ENCODE assay signal across 19 cellular contexts in the genomic region with DNA sequence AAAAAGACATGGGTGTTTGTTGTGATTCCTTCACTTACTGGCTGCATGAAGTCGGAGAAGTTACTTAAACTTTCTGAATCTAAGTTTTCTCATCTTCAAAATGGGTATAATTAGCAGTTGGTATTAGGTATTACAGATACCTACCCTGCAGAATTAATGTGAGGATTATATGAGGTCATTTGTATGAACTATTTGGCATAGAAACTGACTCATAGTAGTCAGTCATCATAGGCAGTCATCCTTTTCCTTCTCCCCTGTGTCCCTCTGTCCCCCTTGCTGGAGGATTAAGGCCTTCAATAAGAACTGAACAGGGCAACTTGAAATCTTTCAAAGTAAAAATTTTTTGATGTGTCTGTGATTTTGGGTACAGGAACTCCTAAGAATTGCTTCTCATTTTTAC. TPM values are rescaled to one million over a fixed set of nuclear protein-coding genes. Genes with fewer than 3 reads are reported as not detected.
DNase-seq lines count a peak whose midpoint lies in the region; FAIRE-seq and TF ChIP-seq lines count a peak whose summit lies in the region.
"Had no signal": no experiment of that assay in that cellular context is flagged by ENCODE, and none has a peak within 500 bp of the region (broad histone marks: within the 10 kb centered on the region; RNA-seq: fewer than 3 reads in every experiment).

No MANE protein-coding gene starts in this region.

- intact Hi-C loops in endothelial cell of umbilical vein (cut with micrococcal nuclease) = no loop called here

- no peaks in the 10 kb centered on the region for H3K4me1 ChIP-seq in endothelial cell of umbilical vein (ENCODE audit: control insufficient read depth, extremely low read depth, insufficient read depth, low read length)

- peaks cover 14 to 15% of the 10 kb centered on the region in 2 experiments for H3K36me3 ChIP-seq in endothelial cell of umbilical vein (ENCODE audit: control insufficient read depth in 2 of 2, extremely low read depth in 1 of 2, insufficient read depth in 2 of 2, low read length in 2 of 2)

- no peak for FAIRE-seq in endothelial cell of umbilical vein (lab: Jason Lieb, UNC)
- FAIRE-seq: A204.1, GM12878, GM19239 had no signal

- H3K9me1 ChIP-seq in endothelial cell of umbilical vein (replicated peaks; ENCODE audit: control insufficient read depth, extremely low read depth, insufficient read depth, low read length) = no peaks in the 10 kb centered on the region

- no peak for TF ChIP-seq CTCF in endothelial cell of umbilical vein (IDR thresholded peaks at IDR 0.05; ENCODE audit: extremely low read depth in 1 of 2, insufficient read depth in 1 of 2, low read depth in 1 of 2, low read length in 2 of 2)

- H3K9me3 ChIP-seq in endothelial cell of umbilical vein (replicated peaks; ENCODE audit: control insufficient read depth, insufficient read depth, low read length) = no peaks in the 10 kb centered on the region

- no peak overlapping the region for H2AFZ ChIP-seq in endothelial cell of umbilical vein (ENCODE audit: low read depth, low read length)
- H2AFZ ChIP-seq: GM23338, PC-9 had no signal

- DNase-seq in EL (peak; percentile 19), LHCN-M2 (ENCODE audit: low read depth) (peak; percentile 16), endothelial cell of umbilical vein (ENCODE audit: low read depth, low spot score) (no peak), glomerular visceral epithelial cell (ENCODE audit: extremely low spot score) (peak; percentile 18), NCI-H446 treated with DMSO at 0.1 percent for 48 hours (lab: John Stamatoyannopoulos, UW) (no peak), NCI-H2227 treated with DMSO at 0.1 percent for 48 hours (lab: John Stamatoyannopoulos, UW) (no peak), NCI-H526 (lab: John Stamatoyannopoulos, UW) (no peak), NCI-H146 treated with DMSO at 0.1 percent for 48 hours (lab: John Stamatoyannopoulos, UW; ENCODE audit: unreplicated experiment) (no peak)
- DNase-seq: CD4-positive, alpha-beta memory T cell; DMS153; NCI-H1105; NCI-H1694; NCI-H2081 treated with DMSO at 0.1 percent for 48 hours; NCI-H510A; PC-9 had no signal

- no peaks in the 10 kb centered on the region for H3K79me2 ChIP-seq in endothelial cell of umbilical vein (ENCODE audit: control insufficient read depth, insufficient read depth, low read length)

- POLR2A ChIA-PET in endothelial cell of umbilical vein (lab: Charles Lee) = no interaction called here

- no TSS peak for BruUV-seq in endothelial cell of umbilical vein (replicated peaks; lab: Mats Ljungman, UMichigan)

- CTCF ChIA-PET in endothelial cell of umbilical vein (lab: Charles Lee) = no interaction called here

- no peak overlapping the region for H3K4me2 ChIP-seq in endothelial cell of umbilical vein (ENCODE audit: insufficient read depth, low read length)
- H3K4me2 ChIP-seq: GM23338, PC-9 had no signal

- H3K9ac ChIP-seq in endothelial cell of umbilical vein (replicated peaks; ENCODE audit: extremely low read depth, insufficient read depth, low read length) = no peak overlapping the region

- H3K27ac ChIP-seq in endothelial cell of umbilical vein (ENCODE audit: insufficient read depth, low read depth, low read length) = no peak overlapping the region
- H3K27ac ChIP-seq: PC-9 had no signal

- no peaks in the 10 kb centered on the region for H3K27me3 ChIP-seq in endothelial cell of umbilical vein (ENCODE audit: control insufficient read depth in 2 of 2, insufficient read depth in 2 of 2, low read length in 2 of 2)

- H3K4me3 ChIP-seq in endothelial cell of umbilical vein (replicated peaks in 1 of 3; ENCODE audit: insufficient read depth in 1 of 3, low read depth in 1 of 3, low read length in 3 of 3) = no peak overlapping the region
- H3K4me3 ChIP-seq: GM12878, GM23338, PC-9 had no signal

- no peak for TF ChIP-seq POLR2A in endothelial cell of umbilical vein (IDR thresholded peaks at IDR 0.05; ENCODE audit: low read depth, low read length)

- no peaks in the 10 kb centered on the region for H4K20me1 ChIP-seq in endothelial cell of umbilical vein (replicated peaks; ENCODE audit: control insufficient read depth, extremely low read depth, insufficient read depth, low read length)

- dilution Hi-C loops in endothelial cell of umbilical vein (cut with MboI; ENCODE audit: extremely low pct_ligation_motif_present, low sequenced_read_pairs) = no loop called here

TF ChIP-seq in endothelial cell of umbilical vein, 7 proteins besides CTCF, POLR2A, EP300 and RAD21:
- no peak for TF ChIP-seq POLR2AphosphoS5 (IDR thresholded peaks at IDR 0.05; ENCODE audit: insufficient read depth, low read depth, low read length)
- peak; percentile 24 for TF ChIP-seq FOS (IDR thresholded peaks at IDR 0.05; ENCODE audit: borderline replicate concordance, insufficient read depth, low read length)
- no peak for TF ChIP-seq JUN (IDR thresholded peaks at IDR 0.05; ENCODE audit: borderline replicate concordance, insufficient read depth, insufficient read length, low read depth)
- TF ChIP-seq MYC (IDR thresholded peaks at IDR 0.05; ENCODE audit: low read depth, low read length) = no peak
- no peak for TF ChIP-seq GATA2 (IDR thresholded peaks at IDR 0.05; ENCODE audit: insufficient read depth, insufficient read length, low read depth, low read length)

RNA-seq across cellular contexts. Expression of a gene that starts 26.3 kb away (rescaled TPM):
- total RNA-seq in LHCN-M2 (2014; rRNA removed) (18.0 and 21.4 TPM in 2 replicates), endothelial cell of umbilical vein (36.4 and 38.7 TPM in 2 replicates)
- 8.4 TPM for polyA plus RNA-seq in LHCN-M2 (2012)
- 10.8 and 12.8 TPM in 2 replicates for polyA plus RNA-seq in endothelial cell of umbilical vein
- polyA plus RNA-seq in endothelial cell of umbilical vein (2011; cell fraction: cytosol; rRNA removed) = 9.6 and 10.4 TPM in 2 replicates
- 73.7 and 85.7 TPM in 2 replicates for polyA plus RNA-seq in endothelial cell of umbilical vein (2011; cell fraction: nucleus; rRNA removed)
- polyA plus RNA-seq in endothelial cell of umbilical vein (2012) = 26.9 and 31.5 TPM in 2 replicates
- 51.7 and 62.2 TPM in 2 replicates for polyA minus RNA-seq in endothelial cell of umbilical vein
- polyA minus RNA-seq in endothelial cell of umbilical vein (2011; cell fraction: cytosol; rRNA and poly(A)+ RNA removed) = 16.0 TPM
- polyA minus RNA-seq in endothelial cell of umbilical vein (2011; cell fraction: nucleus; rRNA and poly(A)+ RNA removed) = 81.9 and 120 TPM in 2 replicates

Comparison
In these comparisons a context has a peak if more than half of its experiments do, and no peak if none do; other contexts are left out.
1. DNase-seq: peak in EL (single experiment), LHCN-M2 (single experiment) and glomerular visceral epithelial cell (single experiment); none in endothelial cell of umbilical vein (single experiment), NCI-H446 treated with DMSO at 0.1 percent for 48 hours (single experiment), NCI-H2227 treated with DMSO at 0.1 percent for 48 hours (single experiment), NCI-H526 (0 of 2) and NCI-H146 treated with DMSO at 0.1 percent for 48 hours (single experiment).